9 cellular contexts compared by ENCODE assay signal in genomic region chr15:78308422-78309021, GRCh38. TPM values are rescaled to one million over a fixed set of nuclear protein-coding genes. Genes with fewer than 3 reads are reported as not detected.
DNase-seq lines count a peak whose midpoint lies in the region; ATAC-seq and TF ChIP-seq lines count a peak whose summit lies in the region.
"Had no signal": no experiment of that assay in that cellular context is flagged by ENCODE, and none has a peak within 500 bp of the region (broad histone marks: within the 10 kb centered on the region; RNA-seq: fewer than 3 reads in every experiment).

No MANE protein-coding gene starts in this region.

- no peaks in the 10 kb centered on the region for H3K36me3 Mint-ChIP-seq in activated B cell treated with CpG ODN at 0.5 μM for 24 hours (ENCODE audit: low read depth)

- H3K9me3 ChIP-seq in colonic mucosa: no peaks in the 10 kb centered on the region
- no peaks in the 10 kb centered on the region for H3K9me3 ChIP-seq in liver (ENCODE audit: control insufficient read depth in 4 of 4, low read length in 3 of 4)

- no peaks in the 10 kb centered on the region for H3K9me3 Mint-ChIP-seq in activated B cell treated with CpG ODN at 0.5 μM for 24 hours

- H3K9ac ChIP-seq in colonic mucosa (ENCODE audit: low read depth in 2 of 2, low read length in 2 of 2): peak overlapping the region in 1 of 2 donors; percentile 26
- H3K9ac ChIP-seq in liver (ENCODE audit: low read depth in 1 of 2, low read length in 2 of 2): no peak overlapping the region

- H3K27ac Mint-ChIP-seq in activated B cell treated with CpG ODN at 0.5 μM for 24 hours: no peak overlapping the region

- ATAC-seq in activated B cell treated with CpG ODN at 0.5 μM for 24 hours (ENCODE audit: low read depth): peak; percentile 61
- ATAC-seq in GM18511 (IDR thresholded peaks at IDR 0.05; ENCODE audit: unreplicated experiment): no peak

- H3K27ac ChIP-seq in colonic mucosa: no peak overlapping the region
- no peak overlapping the region for H3K27ac ChIP-seq in liver (ENCODE audit: low read depth in 1 of 2, low read length in 2 of 2)
- H3K27ac ChIP-seq: skin epidermis had no signal

- no peaks in the 10 kb centered on the region for H3K4me1 Mint-ChIP-seq in activated B cell treated with CpG ODN at 0.5 μM for 24 hours

- POLR2A ChIA-PET in activated B cell treated with CpG ODN at 0.5 μM for 24 hours (lab: Charles Lee): no interaction called here

- no peak overlapping the region for H3K4me3 ChIP-seq in colonic mucosa
- no peak overlapping the region for H3K4me3 ChIP-seq in liver (ENCODE audit: low read depth in 1 of 3, low read length in 3 of 3)
- H3K4me3 ChIP-seq: skin epidermis had no signal

- CTCF ChIA-PET in activated B cell treated with CpG ODN at 0.5 μM for 24 hours (lab: Charles Lee): no interaction called here

- H3K4me1 ChIP-seq in colonic mucosa: no peaks in the 10 kb centered on the region
- peaks cover 0 to 4% (median 1%) of the 10 kb centered on the region in 4 donors for H3K4me1 ChIP-seq in liver (ENCODE audit: control insufficient read depth in 4 of 4, insufficient read depth in 4 of 4, low read length in 3 of 4)

- H3K27me3 ChIP-seq in colonic mucosa: no peaks in the 10 kb centered on the region
- H3K27me3 ChIP-seq in liver (ENCODE audit: control insufficient read depth in 4 of 4, insufficient read depth in 4 of 4, low read length in 3 of 4): peaks cover 0 to 4% (median 0%) of the 10 kb centered on the region in 4 donors

- H3K36me3 ChIP-seq in colonic mucosa: no peaks in the 10 kb centered on the region
- no peaks in the 10 kb centered on the region for H3K36me3 ChIP-seq in liver (ENCODE audit: control insufficient read depth in 4 of 4, insufficient read depth in 3 of 4, low read depth in 1 of 4, low read length in 3 of 4)

- DNase-seq in AG09319 (ENCODE audit: extremely low read depth, low read depth): peak; percentile 34
- DNase-seq in GM20000 (ENCODE audit: low spot score): peak; percentile 75
- DNase-seq in NCI-H2171 treated with DMSO at 0.1 percent for 48 hours (lab: John Stamatoyannopoulos, UW): peak; percentile 90
- DNase-seq in activated B cell treated with CpG ODN at 0.5 μM for 24 hours: no peak
- peak; percentile 75 for DNase-seq in colonic mucosa
- peak; percentile 28 for DNase-seq in stimulated activated CD8-positive, alpha-beta memory T cell treated with anti-CD3 and anti-CD28 coated beads, Interleukin-4, amount 100 ng/mL, for 24 hours (ENCODE audit: low read depth)

- peak; percentile 95 to 96 for TF ChIP-seq RAD21 in liver (IDR thresholded peaks at IDR 0.05)

- H3K4me3 Mint-ChIP-seq in activated B cell treated with CpG ODN at 0.5 μM for 24 hours: no peak overlapping the region

- H3K27me3 Mint-ChIP-seq in activated B cell treated with CpG ODN at 0.5 μM for 24 hours: peaks cover 13% of the 10 kb centered on the region

- TF ChIP-seq CTCF in AG09319 (IDR thresholded peaks at IDR 0.05; ENCODE audit: low read depth, low read length) (peak; percentile 97), GM20000 (IDR thresholded peaks at IDR 0.05; ENCODE audit: extremely low read depth, missing control alignments) (peak; percentile 66), activated B cell treated with CpG ODN at 0.5 μM for 24 hours (IDR thresholded peaks at IDR 0.05) (no peak), colonic mucosa (IDR thresholded peaks at IDR 0.05) (peak; percentile 91), liver (IDR thresholded peaks at IDR 0.05; ENCODE audit: low read depth, low read length, missing input control) (peak; percentile 77)

- intact Hi-C loops in activated B cell treated with CpG ODN at 0.5 μM for 24 hours (cut with micrococcal nuclease): loop anchor here (1.0 to 2.0 kb wide), 2 partner anchors 115 to 442 kb away; no protein-coding TSS in a partner anchor
- intact Hi-C loops in colonic mucosa (cut with DNase I): loop anchor here (5.0 kb wide), 1 partner anchor 174 kb away; no protein-coding TSS in a partner anchor

- 12% methylated on average over 8 of the region's 8 CpGs for WGBS in liver

TF ChIP-seq in liver, 16 proteins besides CTCF, POLR2A, EP300 and RAD21:
- TF ChIP-seq SP1 (IDR thresholded peaks at IDR 0.05) (no peak), NR2F2 (IDR thresholded peaks at IDR 0.05) (no peak), HNF4A (conservative IDR thresholded peaks at IDR 0.05) (no peak), GABPA (IDR thresholded peaks at IDR 0.05 in 1 of 2, conservative IDR thresholded peaks at IDR 0.05 in 1 of 2) (no peak), JUND (IDR thresholded peaks at IDR 0.05) (no peak), HNF4G (IDR thresholded peaks at IDR 0.05) (no peak), EGR1 (IDR thresholded peaks at IDR 0.05; ENCODE audit: low read depth in 2 of 2) (no peak), FOXA1 (IDR thresholded peaks at IDR 0.05) (no peak), REST (IDR thresholded peaks at IDR 0.05) (no peak), MAX (IDR thresholded peaks at IDR 0.05) (no peak), ATF3 (IDR thresholded peaks at IDR 0.05) (no peak), RXRA (IDR thresholded peaks at IDR 0.05) (no peak), ZBTB33 (IDR thresholded peaks at IDR 0.05) (no peak), YY1 (IDR thresholded peaks at IDR 0.05) (no peak), FOXA2 (IDR thresholded peaks at IDR 0.05) (no peak), TAF1 (conservative IDR thresholded peaks at IDR 0.05) (no peak)

RNA-seq across cellular contexts. Expression of gene SKIC8, which starts 9.1 kb away (rescaled TPM):
- total RNA-seq in activated B cell treated with CpG ODN at 0.5 μM for 24 hours (43.2 and 46.0 TPM in 2 replicates), colonic mucosa (10 to 100 TPM; 35.9 to 47.0 TPM), liver (10 to 100 TPM; 44.9 to 48.7 TPM)
- 10 to 100 TPM; 33.4 to 35.5 TPM for polyA plus RNA-seq in liver

RNA-seq across cellular contexts. Expression of gene CRABP1, which starts 31.6 kb away (rescaled TPM):
- total RNA-seq in activated B cell treated with CpG ODN at 0.5 μM for 24 hours (not detected in 2 replicates), colonic mucosa (1 to 10 TPM; 1.3 to 1.5 TPM), liver (not detected)
- polyA plus RNA-seq in liver: not detected

RNA-seq across cellular contexts. Expression of gene DNAJA4, which starts 44.2 kb away (rescaled TPM):
- total RNA-seq in activated B cell treated with CpG ODN at 0.5 μM for 24 hours: 18.8 and 22.3 TPM in 2 replicates
- 10 to 100 TPM; 42.6 to 54.5 TPM for total RNA-seq in colonic mucosa
- total RNA-seq in liver: 10 to 100 TPM in 1 of 2 donors, 1 to 10 TPM in 1; 2.9 to 79.0 TPM
- polyA plus RNA-seq in liver: 1 to 10 TPM in 1 of 2 donors, under 1 TPM in 1; 0.93 to 1.1 TPM
